17 cellular contexts compared by ENCODE assay signal in genomic region chr13:40125336-40125735, GRCh38.
DNase-seq lines count a peak whose midpoint lies in the region; TF ChIP-seq lines count a peak whose summit lies in the region.
"Had no signal": no experiment of that assay in that cellular context is flagged by ENCODE, and none has a peak within 500 bp of the region (broad histone marks: within the 10 kb centered on the region; RNA-seq: fewer than 3 reads in every experiment).

No MANE protein-coding gene starts in this region.

- no peaks in the 10 kb centered on the region for H3K27me3 ChIP-seq in Karpas-422 (ENCODE audit: low read length)
- H3K27me3 ChIP-seq in OCI-LY1 (ENCODE audit: insufficient read depth, low read length), result no peaks in the 10 kb centered on the region
- H3K27me3 ChIP-seq: MG63 had no signal

- H3K79me2 ChIP-seq in Karpas-422 (ENCODE audit: low read length), result no peaks in the 10 kb centered on the region
- H3K79me2 ChIP-seq in OCI-LY1 (ENCODE audit: insufficient read depth, low read length), result no peaks in the 10 kb centered on the region

- no peak overlapping the region for H2AFZ ChIP-seq in Karpas-422 (ENCODE audit: low read length)
- no peak overlapping the region for H2AFZ ChIP-seq in OCI-LY1 (ENCODE audit: low read length)

- peaks cover under 1% of the 10 kb centered on the region; the same call in 1 of the 2 replicates for H3K9me3 ChIP-seq in Karpas-422 (ENCODE audit: low read length)
- peaks cover 6% of the 10 kb centered on the region; the same call in 1 of the 2 replicates for H3K9me3 ChIP-seq in OCI-LY1 (ENCODE audit: low read length)
- H3K9me3 ChIP-seq: MG63 had no signal

- no peaks in the 10 kb centered on the region for H4K20me1 ChIP-seq in Karpas-422 (ENCODE audit: insufficient read depth, low read depth, low read length)
- H4K20me1 ChIP-seq in OCI-LY1 (ENCODE audit: insufficient read depth, low read length), result no peaks in the 10 kb centered on the region

- no peaks in the 10 kb centered on the region for H3K9me2 ChIP-seq in Karpas-422 (replicated peaks; ENCODE audit: insufficient read depth, low read length)
- no peaks in the 10 kb centered on the region for H3K9me2 ChIP-seq in OCI-LY1 (ENCODE audit: low read depth, low read length)

- H3K4me1 ChIP-seq in Karpas-422 (ENCODE audit: low read length), result peaks cover 89% of the 10 kb centered on the region
- peaks cover 68% of the 10 kb centered on the region for H3K4me1 ChIP-seq in OCI-LY1 (ENCODE audit: insufficient read depth, low read length, severe bottlenecking)

- TF ChIP-seq CTCF in OCI-LY1 (IDR thresholded peaks at IDR 0.05; ENCODE audit: low read length), result no peak

- H3K4me2 ChIP-seq in Karpas-422 (ENCODE audit: low read depth, low read length, poor library complexity, severe bottlenecking) (peak overlapping the region; percentile 70), OCI-LY1 (ENCODE audit: low read length) (peak overlapping the region; percentile 79)

- peak overlapping the region; percentile 41; the same call in 1 of the 2 replicates for H3K4me3 ChIP-seq in Karpas-422 (ENCODE audit: low read length)
- peak overlapping the region; percentile 61 for H3K4me3 ChIP-seq in OCI-LY1 (ENCODE audit: low read depth, low read length, poor library complexity, severe bottlenecking)
- H3K4me3 ChIP-seq: K562, MG63 had no signal

- H3K36me3 ChIP-seq in Karpas-422 (ENCODE audit: insufficient read depth, low read length) (no peaks in the 10 kb centered on the region), OCI-LY1 (ENCODE audit: insufficient read depth, low read length) (peaks cover 19% of the 10 kb centered on the region)
- H3K36me3 ChIP-seq: MG63 had no signal

- H3K27ac ChIP-seq in Karpas-422 (ENCODE audit: low read length), result peak overlapping the region; percentile 100
- peak overlapping the region; percentile 99 for H3K27ac ChIP-seq in OCI-LY1 (ENCODE audit: low read depth, low read length, poor library complexity, severe bottlenecking)
- H3K27ac ChIP-seq: 22Rv1, RWPE1 had no signal

- peak; percentile 4 for DNase-seq in NCI-H1105 treated with DMSO at 0.1 percent for 48 hours (lab: John Stamatoyannopoulos, UW)
- no peak for DNase-seq in NCI-H1105 (lab: John Stamatoyannopoulos, UW)
- DNase-seq in Karpas-422, result peak; percentile 68
- no peak for DNase-seq in effector CD4-positive, alpha-beta T cell
- DNase-seq in T-helper 1 cell, result no peak
- no peak for DNase-seq in activated gamma-delta T cell treated with Interleukin-2 at 50 U/mL for 16 hours
- no peak for DNase-seq in NCI-H1436 treated with DMSO at 0.1 percent for 48 hours (lab: John Stamatoyannopoulos, UW)
- DNase-seq: CD4-positive, alpha-beta T cell; MG63; NCI-H1417 treated with DMSO at 0.1 percent for 48 hours; NCI-H187 treated with DMSO at 0.1 percent for 48 hours; NCI-H2107; SHP77 had no signal

- peaks cover 17% of the 10 kb centered on the region for H3F3A ChIP-seq in OCI-LY1 (ENCODE audit: insufficient read depth, low read length)

- peak overlapping the region; percentile 57 for H3K9ac ChIP-seq in Karpas-422 (ENCODE audit: low read length)
- H3K9ac ChIP-seq in OCI-LY1 (ENCODE audit: low read length), result peak overlapping the region; percentile 66

Comparison
In these comparisons a context has a peak if more than half of its experiments do, and no peak if none do; other contexts are left out.
1. DNase-seq: peak in NCI-H1105 treated with DMSO at 0.1 percent for 48 hours (single experiment) and Karpas-422 (single experiment); none in NCI-H1105 (single experiment), effector CD4-positive, alpha-beta T cell (single experiment), T-helper 1 cell (0 of 5), activated gamma-delta T cell treated with Interleukin-2 at 50 U/mL for 16 hours (single experiment) and NCI-H1436 treated with DMSO at 0.1 percent for 48 hours (single experiment).